Comparison of ENCODE assay signal across 1 cellular context in the genomic region with DNA sequence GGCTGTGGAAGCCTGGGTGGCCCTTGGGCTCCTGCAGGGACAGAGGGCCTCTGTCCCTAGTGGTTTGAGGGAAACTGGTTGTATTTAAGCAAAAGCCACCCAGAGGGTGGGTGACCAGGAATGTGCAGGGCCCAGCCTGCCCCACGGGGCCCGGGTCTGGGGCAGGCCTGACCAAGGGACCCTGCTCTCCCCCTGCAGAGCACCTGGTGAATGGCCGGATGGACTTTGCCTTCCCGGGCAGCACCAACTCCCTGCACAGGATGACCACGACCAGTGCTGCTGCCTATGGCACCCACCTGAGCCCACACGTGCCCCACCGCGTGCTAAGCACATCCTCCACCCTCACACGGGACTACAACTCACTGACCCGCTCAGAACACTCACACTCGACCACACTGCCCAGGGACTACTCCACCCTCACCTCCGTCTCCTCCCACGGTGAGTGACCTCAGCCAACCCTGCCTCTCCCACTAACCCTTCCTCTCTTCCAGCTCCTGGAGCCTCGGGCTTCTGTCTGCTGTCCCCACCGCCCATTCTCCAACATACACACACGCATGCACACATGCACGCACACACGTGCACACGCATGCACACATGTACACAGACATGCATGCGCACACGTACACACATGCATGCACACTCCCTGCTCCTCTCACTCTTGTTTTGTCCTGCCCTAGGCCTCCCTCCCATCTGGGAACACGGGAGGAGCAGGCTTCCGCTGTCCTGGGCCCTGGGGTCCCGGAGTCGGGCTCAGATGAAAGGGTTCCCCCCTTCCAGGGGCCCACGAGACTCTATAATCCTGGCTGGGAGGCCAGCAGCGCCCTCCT.
TF ChIP-seq lines count a peak whose summit lies in the region.

No MANE protein-coding gene starts in this region.

TF ChIP-seq in GM23338, 12 proteins besides CTCF, POLR2A, EP300 and RAD21 (continued from another document):
- TF ChIP-seq, protein P1, sequence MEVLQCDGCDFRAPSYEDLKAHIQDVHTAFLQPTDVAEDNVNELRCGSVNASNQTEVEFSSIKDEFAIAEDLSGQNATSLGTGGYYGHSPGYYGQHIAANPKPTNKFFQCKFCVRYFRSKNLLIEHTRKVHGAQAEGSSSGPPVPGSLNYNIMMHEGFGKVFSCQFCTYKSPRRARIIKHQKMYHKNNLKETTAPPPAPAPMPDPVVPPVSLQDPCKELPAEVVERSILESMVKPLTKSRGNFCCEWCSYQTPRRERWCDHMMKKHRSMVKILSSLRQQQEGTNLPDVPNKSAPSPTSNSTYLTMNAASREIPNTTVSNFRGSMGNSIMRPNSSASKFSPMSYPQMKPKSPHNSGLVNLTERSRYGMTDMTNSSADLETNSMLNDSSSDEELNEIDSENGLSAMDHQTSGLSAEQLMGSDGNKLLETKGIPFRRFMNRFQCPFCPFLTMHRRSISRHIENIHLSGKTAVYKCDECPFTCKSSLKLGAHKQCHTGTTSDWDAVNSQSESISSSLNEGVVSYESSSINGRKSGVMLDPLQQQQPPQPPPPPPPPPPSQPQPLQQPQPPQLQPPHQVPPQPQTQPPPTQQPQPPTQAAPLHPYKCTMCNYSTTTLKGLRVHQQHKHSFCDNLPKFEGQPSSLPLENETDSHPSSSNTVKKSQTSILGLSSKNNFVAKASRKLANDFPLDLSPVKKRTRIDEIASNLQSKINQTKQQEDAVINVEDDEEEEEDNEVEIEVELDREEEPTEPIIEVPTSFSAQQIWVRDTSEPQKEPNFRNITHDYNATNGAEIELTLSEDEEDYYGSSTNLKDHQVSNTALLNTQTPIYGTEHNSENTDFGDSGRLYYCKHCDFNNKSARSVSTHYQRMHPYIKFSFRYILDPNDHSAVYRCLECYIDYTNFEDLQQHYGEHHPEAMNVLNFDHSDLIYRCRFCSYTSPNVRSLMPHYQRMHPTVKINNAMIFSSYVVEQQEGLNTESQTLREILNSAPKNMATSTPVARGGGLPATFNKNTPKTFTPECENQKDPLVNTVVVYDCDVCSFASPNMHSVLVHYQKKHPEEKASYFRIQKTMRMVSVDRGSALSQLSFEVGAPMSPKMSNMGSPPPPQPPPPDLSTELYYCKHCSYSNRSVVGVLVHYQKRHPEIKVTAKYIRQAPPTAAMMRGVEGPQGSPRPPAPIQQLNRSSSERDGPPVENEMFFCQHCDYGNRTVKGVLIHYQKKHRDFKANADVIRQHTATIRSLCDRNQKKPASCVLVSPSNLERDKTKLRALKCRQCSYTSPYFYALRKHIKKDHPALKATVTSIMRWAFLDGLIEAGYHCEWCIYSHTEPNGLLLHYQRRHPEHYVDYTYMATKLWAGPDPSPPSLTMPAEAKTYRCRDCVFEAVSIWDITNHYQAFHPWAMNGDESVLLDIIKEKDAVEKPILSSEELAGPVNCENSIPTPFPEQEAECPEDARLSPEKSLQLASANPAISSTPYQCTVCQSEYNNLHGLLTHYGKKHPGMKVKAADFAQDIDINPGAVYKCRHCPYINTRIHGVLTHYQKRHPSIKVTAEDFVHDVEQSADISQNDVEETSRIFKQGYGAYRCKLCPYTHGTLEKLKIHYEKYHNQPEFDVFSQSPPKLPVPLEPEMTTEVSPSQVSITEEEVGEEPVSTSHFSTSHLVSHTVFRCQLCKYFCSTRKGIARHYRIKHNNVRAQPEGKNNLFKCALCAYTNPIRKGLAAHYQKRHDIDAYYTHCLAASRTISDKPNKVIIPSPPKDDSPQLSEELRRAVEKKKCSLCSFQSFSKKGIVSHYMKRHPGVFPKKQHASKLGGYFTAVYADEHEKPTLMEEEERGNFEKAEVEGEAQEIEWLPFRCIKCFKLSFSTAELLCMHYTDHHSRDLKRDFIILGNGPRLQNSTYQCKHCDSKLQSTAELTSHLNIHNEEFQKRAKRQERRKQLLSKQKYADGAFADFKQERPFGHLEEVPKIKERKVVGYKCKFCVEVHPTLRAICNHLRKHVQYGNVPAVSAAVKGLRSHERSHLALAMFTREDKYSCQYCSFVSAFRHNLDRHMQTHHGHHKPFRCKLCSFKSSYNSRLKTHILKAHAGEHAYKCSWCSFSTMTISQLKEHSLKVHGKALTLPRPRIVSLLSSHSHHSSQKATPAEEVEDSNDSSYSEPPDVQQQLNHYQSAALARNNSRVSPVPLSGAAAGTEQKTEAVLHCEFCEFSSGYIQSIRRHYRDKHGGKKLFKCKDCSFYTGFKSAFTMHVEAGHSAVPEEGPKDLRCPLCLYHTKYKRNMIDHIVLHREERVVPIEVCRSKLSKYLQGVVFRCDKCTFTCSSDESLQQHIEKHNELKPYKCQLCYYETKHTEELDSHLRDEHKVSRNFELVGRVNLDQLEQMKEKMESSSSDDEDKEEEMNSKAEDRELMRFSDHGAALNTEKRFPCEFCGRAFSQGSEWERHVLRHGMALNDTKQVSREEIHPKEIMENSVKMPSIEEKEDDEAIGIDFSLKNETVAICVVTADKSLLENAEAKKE (CRISPR knock-in tag; IDR thresholded peaks at IDR 0.05) = no peak
- no peak for TF ChIP-seq POLR2AphosphoS5 (IDR thresholded peaks at IDR 0.05; ENCODE audit: low read depth)
- TF ChIP-seq, protein P2, sequence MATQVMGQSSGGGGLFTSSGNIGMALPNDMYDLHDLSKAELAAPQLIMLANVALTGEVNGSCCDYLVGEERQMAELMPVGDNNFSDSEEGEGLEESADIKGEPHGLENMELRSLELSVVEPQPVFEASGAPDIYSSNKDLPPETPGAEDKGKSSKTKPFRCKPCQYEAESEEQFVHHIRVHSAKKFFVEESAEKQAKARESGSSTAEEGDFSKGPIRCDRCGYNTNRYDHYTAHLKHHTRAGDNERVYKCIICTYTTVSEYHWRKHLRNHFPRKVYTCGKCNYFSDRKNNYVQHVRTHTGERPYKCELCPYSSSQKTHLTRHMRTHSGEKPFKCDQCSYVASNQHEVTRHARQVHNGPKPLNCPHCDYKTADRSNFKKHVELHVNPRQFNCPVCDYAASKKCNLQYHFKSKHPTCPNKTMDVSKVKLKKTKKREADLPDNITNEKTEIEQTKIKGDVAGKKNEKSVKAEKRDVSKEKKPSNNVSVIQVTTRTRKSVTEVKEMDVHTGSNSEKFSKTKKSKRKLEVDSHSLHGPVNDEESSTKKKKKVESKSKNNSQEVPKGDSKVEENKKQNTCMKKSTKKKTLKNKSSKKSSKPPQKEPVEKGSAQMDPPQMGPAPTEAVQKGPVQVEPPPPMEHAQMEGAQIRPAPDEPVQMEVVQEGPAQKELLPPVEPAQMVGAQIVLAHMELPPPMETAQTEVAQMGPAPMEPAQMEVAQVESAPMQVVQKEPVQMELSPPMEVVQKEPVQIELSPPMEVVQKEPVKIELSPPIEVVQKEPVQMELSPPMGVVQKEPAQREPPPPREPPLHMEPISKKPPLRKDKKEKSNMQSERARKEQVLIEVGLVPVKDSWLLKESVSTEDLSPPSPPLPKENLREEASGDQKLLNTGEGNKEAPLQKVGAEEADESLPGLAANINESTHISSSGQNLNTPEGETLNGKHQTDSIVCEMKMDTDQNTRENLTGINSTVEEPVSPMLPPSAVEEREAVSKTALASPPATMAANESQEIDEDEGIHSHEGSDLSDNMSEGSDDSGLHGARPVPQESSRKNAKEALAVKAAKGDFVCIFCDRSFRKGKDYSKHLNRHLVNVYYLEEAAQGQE (IDR thresholded peaks at IDR 0.05; ENCODE audit: unreplicated experiment) = no peak
